In genomic region chr10:11328264-11329054, GRCh38 we compare ENCODE assay signal across 10 cellular contexts.
DNase-seq lines count a peak whose midpoint lies in the region; ATAC-seq and TF ChIP-seq lines count a peak whose summit lies in the region.
"Had no signal": no experiment of that assay in that cellular context is flagged by ENCODE, and none has a peak within 500 bp of the region (broad histone marks: within the 10 kb centered on the region; RNA-seq: fewer than 3 reads in every experiment).

No MANE protein-coding gene starts in this region.

- TF ChIP-seq POLR2A in transverse colon (IDR thresholded peaks at IDR 0.05), result no peak

- H3K27ac ChIP-seq in caudate nucleus (ENCODE audit: low read depth, low read length), result peak overlapping the region; percentile 68
- peak overlapping the region; percentile 30 for H3K27ac ChIP-seq in mesodermal cell (ENCODE audit: low read depth, low read length, severe bottlenecking)
- H3K27ac ChIP-seq in aorta (ENCODE audit: low read depth in 1 of 2, low read length in 2 of 2), result peak overlapping the region in 1 of 2 donors; percentile 79
- no peak overlapping the region for H3K27ac ChIP-seq in transverse colon
- H3K27ac ChIP-seq: right lobe of liver had no signal

- H3K27ac Mint-ChIP-seq in activated naive CD4-positive, alpha-beta T cell treated with anti-CD3 and anti-CD28 coated beads, Interleukin-2, amount 50 U/mL, for 24 hours, result peak overlapping the region; percentile 35

- intact Hi-C loops in aorta (cut with DNase I) (no loop called here), transverse colon (cut with DNase I; ENCODE audit: low total_unique reads) (no loop called here)

- H3K36me3 ChIP-seq in mesodermal cell (ENCODE audit: control insufficient read depth, insufficient read depth, low read length) (no peaks in the 10 kb centered on the region), aorta (ENCODE audit: control insufficient read depth in 1 of 2, insufficient read depth in 2 of 2, low read length in 1 of 2) (peaks cover 0 to 4% of the 10 kb centered on the region in 2 donors), transverse colon (peaks cover 0 to 31% (median 2%) of the 10 kb centered on the region in 4 donors)
- H3K36me3 ChIP-seq: right lobe of liver had no signal

- peak; percentile 59 for ATAC-seq in aorta (ENCODE audit: low FRiP score)

- H3K27me3 ChIP-seq in aorta (ENCODE audit: control insufficient read depth in 1 of 2, insufficient read depth in 2 of 2, low read length in 1 of 2) (no peaks in the 10 kb centered on the region), transverse colon (no peaks in the 10 kb centered on the region)
- H3K27me3 ChIP-seq: right lobe of liver had no signal

- H3K27me3 Mint-ChIP-seq in activated naive CD4-positive, alpha-beta T cell treated with anti-CD3 and anti-CD28 coated beads, Interleukin-2, amount 50 U/mL, for 24 hours, result no peaks in the 10 kb centered on the region

- peaks cover 28% of the 10 kb centered on the region for H3K36me3 Mint-ChIP-seq in activated naive CD4-positive, alpha-beta T cell treated with anti-CD3 and anti-CD28 coated beads, Interleukin-2, amount 50 U/mL, for 24 hours

- no peak for TF ChIP-seq EP300 in transverse colon (IDR thresholded peaks at IDR 0.05; ENCODE audit: low read depth)

- no peak for DNase-seq in activated naive CD4-positive, alpha-beta T cell (lab: John Stamatoyannopoulos, UW)
- peak in 2 of 61 donors; percentile 15 to 32 for DNase-seq in caudate nucleus (lab: John Stamatoyannopoulos, UW)
- peak in 1 of 2 donors; percentile 58 for DNase-seq in aorta
- no peak for DNase-seq in AG08396 (ENCODE audit: low spot score)
- no peak for DNase-seq in transverse colon
- no peak for DNase-seq in occipital lobe (lab: John Stamatoyannopoulos, UW)
- DNase-seq: Karpas-422, right lobe of liver had no signal

- H3K4me3 ChIP-seq in mesodermal cell (ENCODE audit: extremely low read depth, insufficient read depth, low read length, poor library complexity, severe bottlenecking) (no peak overlapping the region), aorta (ENCODE audit: low read length in 2 of 2) (no peak overlapping the region), transverse colon (no peak overlapping the region)
- H3K4me3 ChIP-seq: right lobe of liver had no signal

- no peak for TF ChIP-seq CTCF in transverse colon (IDR thresholded peaks at IDR 0.05)

- H3K4me1 Mint-ChIP-seq in activated naive CD4-positive, alpha-beta T cell treated with anti-CD3 and anti-CD28 coated beads, Interleukin-2, amount 50 U/mL, for 24 hours, result peaks cover 59% of the 10 kb centered on the region

- no peaks in the 10 kb centered on the region for H3K9me3 ChIP-seq in mesodermal cell (ENCODE audit: control insufficient read depth, low read length)
- H3K9me3 ChIP-seq in aorta (ENCODE audit: control insufficient read depth, low read length), result no peaks in the 10 kb centered on the region
- no peaks in the 10 kb centered on the region for H3K9me3 ChIP-seq in transverse colon
- H3K9me3 ChIP-seq: right lobe of liver had no signal

- H3K4me3 Mint-ChIP-seq in activated naive CD4-positive, alpha-beta T cell treated with anti-CD3 and anti-CD28 coated beads, Interleukin-2, amount 50 U/mL, for 24 hours, result no peak overlapping the region

- 89 to 90% methylated on average over 9 to 12 of the region's 17 CpGs for WGBS in mesodermal cell (ENCODE audit: insufficient coverage in 2 of 2), 2 experiments
- WGBS in aorta, 2 donors, result 30 to 35% methylated on average over 17 of the region's 17 CpGs
- 83 to 100% methylated on average over 1 to 17 of the region's 17 CpGs for WGBS in transverse colon (ENCODE audit: low coverage in 1 of 2), 2 donors

- in situ Hi-C loops in transverse colon (cut with MboI; ENCODE audit: low pct_ligation_motif_present in 1 of 4, low pct_unique_long_range_greater_than_20kb in 1 of 4, low sequenced_read_pairs in 3 of 4), result no loop called here

- peaks cover 46% of the 10 kb centered on the region for H3K4me1 ChIP-seq in mesodermal cell (ENCODE audit: control insufficient read depth, insufficient read depth, low read length, poor library complexity, severe bottlenecking)
- peaks cover 0 to 8% of the 10 kb centered on the region in 2 donors for H3K4me1 ChIP-seq in aorta (ENCODE audit: control insufficient read depth in 1 of 2, insufficient read depth in 2 of 2, low read length in 2 of 2)
- H3K4me1 ChIP-seq in transverse colon, result peaks cover 0 to 9% (median 0%) of the 10 kb centered on the region in 4 donors
- H3K4me1 ChIP-seq: right lobe of liver had no signal

- no peaks in the 10 kb centered on the region for H3K9me3 Mint-ChIP-seq in activated naive CD4-positive, alpha-beta T cell treated with anti-CD3 and anti-CD28 coated beads, Interleukin-2, amount 50 U/mL, for 24 hours

Comparison
In these comparisons a context has a peak if more than half of its experiments do, and no peak if none do; other contexts are left out.
1. H3K27ac ChIP-seq: peak in caudate nucleus (single experiment) and mesodermal cell (single experiment); none in transverse colon (0 of 4).